8 cellular contexts compared by ENCODE assay signal in the genomic region with DNA sequence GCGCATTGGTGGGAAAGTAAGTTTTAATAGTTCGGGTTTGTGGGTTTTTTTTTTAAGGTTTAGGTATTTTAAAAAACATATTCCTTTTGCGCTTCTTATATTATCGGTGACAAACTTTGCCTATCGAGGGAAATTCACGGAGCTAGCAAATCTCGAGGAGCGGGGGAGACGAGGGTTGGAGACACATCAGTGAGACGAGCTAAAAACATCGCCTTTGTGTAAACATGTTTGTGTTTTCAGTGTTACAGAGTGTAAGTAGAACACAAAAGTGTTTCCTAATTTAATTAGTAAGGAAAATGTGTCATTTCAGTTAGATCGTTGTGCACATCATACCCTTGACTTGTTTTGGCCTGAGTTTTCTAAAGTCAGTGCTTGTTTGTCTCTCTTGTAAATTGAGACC. TPM values are rescaled to one million over a fixed set of nuclear protein-coding genes. Genes with fewer than 3 reads are reported as not detected.
DNase-seq lines count a peak whose midpoint lies in the region; ATAC-seq and TF ChIP-seq lines count a peak whose summit lies in the region.

No MANE protein-coding gene starts in this region.

- H3K27me3 ChIP-seq in ACC112 (ENCODE audit: insufficient read depth, low read length) (no peaks in the 10 kb centered on the region), HUES64 (ENCODE audit: insufficient read depth, low read length) (no peaks in the 10 kb centered on the region), mammary epithelial cell (ENCODE audit: insufficient read depth, low read length) (no peaks in the 10 kb centered on the region), mucosa of rectum (ENCODE audit: control insufficient read depth in 2 of 2, insufficient read depth in 2 of 2, low read length in 2 of 2) (no peaks in the 10 kb centered on the region)

- peak overlapping the region; percentile 95 for H3K4me2 ChIP-seq in mammary epithelial cell (ENCODE audit: insufficient read depth, low read depth, low read length)

- no peak for ATAC-seq in sciatic nerve
- no peak for ATAC-seq in HG02938 (IDR thresholded peaks at IDR 0.05; ENCODE audit: unreplicated experiment)

- H3K4me1 ChIP-seq in ACC112 (ENCODE audit: control insufficient read depth, insufficient read depth, low read length, unreplicated experiment) (peaks cover 29% of the 10 kb centered on the region), HUES64 (ENCODE audit: insufficient read depth, low read length) (peaks cover 31% of the 10 kb centered on the region), mammary epithelial cell (ENCODE audit: insufficient read depth, low read length) (peaks cover 8% of the 10 kb centered on the region), mucosa of rectum (ENCODE audit: control insufficient read depth in 2 of 2, insufficient read depth in 2 of 2, low read length in 2 of 2) (peaks cover 21 to 34% of the 10 kb centered on the region in 2 donors)

- CTCF ChIA-PET in mammary epithelial cell (lab: Charles Lee; ENCODE audit: low non-redundant PET) = no interaction called here

- no peak overlapping the region for H2AFZ ChIP-seq in ACC112 (ENCODE audit: low read length, unreplicated experiment)
- no peak overlapping the region for H2AFZ ChIP-seq in mammary epithelial cell (ENCODE audit: low read depth, low read length)

- peaks cover 55% of the 10 kb centered on the region for H3K79me2 ChIP-seq in ACC112 (ENCODE audit: control insufficient read depth, insufficient read depth, low read length, unreplicated experiment)
- peaks cover 66% of the 10 kb centered on the region for H3K79me2 ChIP-seq in mammary epithelial cell (ENCODE audit: insufficient read depth, low read length)

- dilution Hi-C loops in mammary epithelial cell (cut with HindIII; ENCODE audit: low sequenced_read_pairs) = loop anchor here (25.0 kb wide), 1 partner anchor 412 kb away; no protein-coding TSS in a partner anchor

- no peak for TF ChIP-seq CTCF in mammary epithelial cell (conservative IDR thresholded peaks at IDR 0.05 in 1 of 2, IDR thresholded peaks at IDR 0.05 in 1 of 2; ENCODE audit: extremely low read depth in 1 of 2, insufficient read depth in 1 of 2, low read depth in 1 of 2, low read length in 2 of 2)

- peak overlapping the region; percentile 96 for H3K9ac ChIP-seq in HUES64 (ENCODE audit: low read depth, low read length)
- H3K9ac ChIP-seq in mammary epithelial cell (ENCODE audit: insufficient read depth, low read length) = peak overlapping the region; percentile 98
- peak overlapping the region; percentile 98 to 99 for H3K9ac ChIP-seq in mucosa of rectum (ENCODE audit: low read depth in 1 of 2, low read length in 2 of 2)

- DNase-seq in mammary epithelial cell (no peak), sciatic nerve (ENCODE audit: low spot score) (no peak), SIG-M5 treated with dmso at 0.1 percent for 504 hours (lab: John Stamatoyannopoulos, UW; ENCODE audit: unreplicated experiment) (no peak), COR-L47 (lab: John Stamatoyannopoulos, UW) (no peak)

- WGBS in HUES64 = 7% methylated on average over 12 of the region's 12 CpGs
- 2% methylated on average over 12 of the region's 12 CpGs for WGBS in mammary epithelial cell (ENCODE audit: low coverage, missing lambda C conversion rate)

- in situ Hi-C loops in mammary epithelial cell (cut with MboI; ENCODE audit: low sequenced_read_pairs in 2 of 2) = loop anchor here in 1 of 2 donors (25.0 kb wide), 1 partner anchor 412 kb away; no protein-coding TSS in a partner anchor

- H3K36me3 ChIP-seq in ACC112 (ENCODE audit: insufficient read depth, low read length) (peaks cover 38% of the 10 kb centered on the region), HUES64 (ENCODE audit: insufficient read depth, low read length) (peaks cover 51% of the 10 kb centered on the region), mammary epithelial cell (ENCODE audit: insufficient read depth, low read length) (peaks cover 26% of the 10 kb centered on the region), mucosa of rectum (ENCODE audit: control insufficient read depth in 2 of 2, insufficient read depth in 2 of 2, low read length in 2 of 2) (peaks cover 27 to 30% of the 10 kb centered on the region in 2 donors)

- peak overlapping the region; percentile 86 for H3K27ac ChIP-seq in ACC112 (ENCODE audit: low read depth, low read length)
- H3K27ac ChIP-seq in HUES64 (ENCODE audit: low read depth, low read length) = peak overlapping the region; percentile 93
- peak overlapping the region; percentile 95 for H3K27ac ChIP-seq in mammary epithelial cell (ENCODE audit: insufficient read depth, low read depth, low read length)
- H3K27ac ChIP-seq in mucosa of rectum (ENCODE audit: low read depth in 2 of 2, low read length in 2 of 2) = peak overlapping the region; percentile 91 to 92

- intact Hi-C loops in mammary epithelial cell (cut with micrococcal nuclease) = loop anchor here (2.0 kb wide), 2 partner anchors 44 to 544 kb away; no protein-coding TSS in a partner anchor
- intact Hi-C loops in sciatic nerve (cut with DNase I) = no loop called here

- H3K4me3 ChIP-seq in ACC112 (ENCODE audit: low read depth, low read length) = peak overlapping the region; percentile 91
- peak overlapping the region; percentile 79 for H3K4me3 ChIP-seq in HUES64 (ENCODE audit: low read length)
- peak overlapping the region; percentile 90 to 97 (median 92) for H3K4me3 ChIP-seq in mammary epithelial cell (replicated peaks in 1 of 3; ENCODE audit: insufficient read depth in 1 of 3, low read depth in 2 of 3, low read length in 3 of 3)
- peak overlapping the region; percentile 92 to 97 for H3K4me3 ChIP-seq in mucosa of rectum (ENCODE audit: low read length in 2 of 2)

- H4K20me1 ChIP-seq in mammary epithelial cell (ENCODE audit: insufficient read depth, low read length) = peaks cover 7% of the 10 kb centered on the region

- H3K9me3 ChIP-seq in HUES64 (ENCODE audit: insufficient read depth, low read depth, low read length) (no peaks in the 10 kb centered on the region), mammary epithelial cell (replicated peaks; ENCODE audit: insufficient read depth, low read length) (no peaks in the 10 kb centered on the region), mucosa of rectum (ENCODE audit: control insufficient read depth in 2 of 2, low read length in 2 of 2) (no peaks in the 10 kb centered on the region)

- BruUV-seq in mammary epithelial cell (replicated peaks; lab: Mats Ljungman, UMichigan) = TSS peak; percentile 48

RNA-seq across cellular contexts. Expression of a gene that starts 0.9 kb away (rescaled TPM):
- 759 TPM for polyA plus RNA-seq in HUES64 (2013, experiment 1 of 2)
- 803 TPM for polyA plus RNA-seq in HUES64 (2013, experiment 2 of 2)
- total RNA-seq in mammary epithelial cell (100 to 1,000 TPM; 365 to 681 TPM), sciatic nerve (508 TPM)
- polyA plus RNA-seq in mammary epithelial cell = 522 TPM
- polyA minus RNA-seq in mammary epithelial cell = 321 TPM

RNA-seq across cellular contexts. Expression of a gene that starts 50.6 kb away (rescaled TPM):
- polyA plus RNA-seq in HUES64 (2013, experiment 1 of 2) = 0.60 TPM
- polyA plus RNA-seq in HUES64 (2013, experiment 2 of 2) = 1.3 TPM
- total RNA-seq in mammary epithelial cell (10 to 100 TPM in 1 of 2 donors, 1 to 10 TPM in 1; 1.2 to 58.1 TPM), sciatic nerve (99.3 TPM)
- polyA plus RNA-seq in mammary epithelial cell = 4.3 TPM
- 6.3 TPM for polyA minus RNA-seq in mammary epithelial cell
